7 cellular contexts compared by ENCODE assay signal in the genomic region with DNA sequence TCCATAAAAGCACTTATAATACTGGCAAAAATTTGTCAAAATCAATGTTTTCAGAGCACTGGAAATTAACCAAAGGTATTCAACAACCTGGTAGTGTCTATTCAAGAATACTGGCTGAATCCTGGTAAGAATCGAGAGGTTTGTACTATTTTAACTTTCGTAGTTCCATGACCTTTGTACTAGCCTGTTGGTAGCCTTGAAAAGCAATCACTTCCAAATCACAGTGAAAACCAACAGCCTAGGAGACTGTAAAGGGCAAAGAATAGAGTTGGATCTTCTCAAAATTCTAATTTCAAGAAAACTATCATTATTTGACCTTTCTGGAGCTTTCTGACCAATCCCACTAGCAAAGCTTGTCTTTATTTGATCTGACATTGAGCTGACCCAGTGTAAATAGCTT.
"Had no signal": no experiment of that assay in that cellular context is flagged by ENCODE, and none has a peak within 500 bp of the region (broad histone marks: within the 10 kb centered on the region; RNA-seq: fewer than 3 reads in every experiment).

No MANE protein-coding gene starts in this region.

- H3K4me2 ChIP-seq: KMS-11 had no signal

- H3K27ac ChIP-seq: HL-60, KMS-11 had no signal

- FAIRE-seq: HTR-8/SVneo, K562 had no signal

- H3K4me3 ChIP-seq: K562 had no signal

- H3K9ac ChIP-seq: KMS-11 had no signal

- DNase-seq: IMR-90, KBM-7, KG1 had no signal

- ATAC-seq: K562 had no signal
